1 cellular context compared by ENCODE assay signal in the genomic region with DNA sequence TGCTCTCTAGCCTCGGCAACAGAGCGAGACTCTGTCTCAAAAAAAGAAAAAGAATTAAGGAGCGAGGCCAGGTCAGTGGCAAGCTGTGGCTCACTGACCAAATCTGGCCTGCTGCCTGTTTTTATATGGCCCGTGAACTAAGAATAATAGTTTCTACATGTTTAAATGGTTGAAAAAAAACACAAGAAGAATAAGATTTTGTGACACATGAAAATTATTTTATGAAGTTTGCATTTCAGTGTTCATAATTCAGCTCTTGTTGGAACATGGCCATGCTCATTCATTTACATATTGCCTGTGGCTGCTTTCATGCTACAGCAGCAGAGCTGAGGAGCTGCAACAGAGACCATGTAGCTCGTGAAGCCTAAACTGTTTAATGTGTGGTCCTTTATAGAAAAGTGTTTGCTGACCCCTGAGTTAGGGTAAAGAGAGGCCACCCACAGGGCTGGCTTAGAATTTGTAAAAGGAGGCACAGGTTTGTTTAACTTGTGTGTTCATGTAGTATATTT.
TF ChIP-seq lines count a peak whose summit lies in the region.

No MANE protein-coding gene starts in this region.

TF ChIP-seq in K562, 482 proteins besides CTCF, POLR2A, EP300 and RAD21 (continued from another document):
- TF ChIP-seq, protein P1, sequence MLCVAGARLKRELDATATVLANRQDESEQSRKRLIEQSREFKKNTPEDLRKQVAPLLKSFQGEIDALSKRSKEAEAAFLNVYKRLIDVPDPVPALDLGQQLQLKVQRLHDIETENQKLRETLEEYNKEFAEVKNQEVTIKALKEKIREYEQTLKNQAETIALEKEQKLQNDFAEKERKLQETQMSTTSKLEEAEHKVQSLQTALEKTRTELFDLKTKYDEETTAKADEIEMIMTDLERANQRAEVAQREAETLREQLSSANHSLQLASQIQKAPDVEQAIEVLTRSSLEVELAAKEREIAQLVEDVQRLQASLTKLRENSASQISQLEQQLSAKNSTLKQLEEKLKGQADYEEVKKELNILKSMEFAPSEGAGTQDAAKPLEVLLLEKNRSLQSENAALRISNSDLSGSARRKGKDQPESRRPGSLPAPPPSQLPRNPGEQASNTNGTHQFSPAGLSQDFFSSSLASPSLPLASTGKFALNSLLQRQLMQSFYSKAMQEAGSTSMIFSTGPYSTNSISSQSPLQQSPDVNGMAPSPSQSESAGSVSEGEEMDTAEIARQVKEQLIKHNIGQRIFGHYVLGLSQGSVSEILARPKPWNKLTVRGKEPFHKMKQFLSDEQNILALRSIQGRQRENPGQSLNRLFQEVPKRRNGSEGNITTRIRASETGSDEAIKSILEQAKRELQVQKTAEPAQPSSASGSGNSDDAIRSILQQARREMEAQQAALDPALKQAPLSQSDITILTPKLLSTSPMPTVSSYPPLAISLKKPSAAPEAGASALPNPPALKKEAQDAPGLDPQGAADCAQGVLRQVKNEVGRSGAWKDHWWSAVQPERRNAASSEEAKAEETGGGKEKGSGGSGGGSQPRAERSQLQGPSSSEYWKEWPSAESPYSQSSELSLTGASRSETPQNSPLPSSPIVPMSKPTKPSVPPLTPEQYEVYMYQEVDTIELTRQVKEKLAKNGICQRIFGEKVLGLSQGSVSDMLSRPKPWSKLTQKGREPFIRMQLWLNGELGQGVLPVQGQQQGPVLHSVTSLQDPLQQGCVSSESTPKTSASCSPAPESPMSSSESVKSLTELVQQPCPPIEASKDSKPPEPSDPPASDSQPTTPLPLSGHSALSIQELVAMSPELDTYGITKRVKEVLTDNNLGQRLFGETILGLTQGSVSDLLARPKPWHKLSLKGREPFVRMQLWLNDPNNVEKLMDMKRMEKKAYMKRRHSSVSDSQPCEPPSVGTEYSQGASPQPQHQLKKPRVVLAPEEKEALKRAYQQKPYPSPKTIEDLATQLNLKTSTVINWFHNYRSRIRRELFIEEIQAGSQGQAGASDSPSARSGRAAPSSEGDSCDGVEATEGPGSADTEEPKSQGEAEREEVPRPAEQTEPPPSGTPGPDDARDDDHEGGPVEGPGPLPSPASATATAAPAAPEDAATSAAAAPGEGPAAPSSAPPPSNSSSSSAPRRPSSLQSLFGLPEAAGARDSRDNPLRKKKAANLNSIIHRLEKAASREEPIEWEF (CRISPR knock-in tag; IDR thresholded peaks at IDR 0.05) = no peak
- TF ChIP-seq, protein P2, sequence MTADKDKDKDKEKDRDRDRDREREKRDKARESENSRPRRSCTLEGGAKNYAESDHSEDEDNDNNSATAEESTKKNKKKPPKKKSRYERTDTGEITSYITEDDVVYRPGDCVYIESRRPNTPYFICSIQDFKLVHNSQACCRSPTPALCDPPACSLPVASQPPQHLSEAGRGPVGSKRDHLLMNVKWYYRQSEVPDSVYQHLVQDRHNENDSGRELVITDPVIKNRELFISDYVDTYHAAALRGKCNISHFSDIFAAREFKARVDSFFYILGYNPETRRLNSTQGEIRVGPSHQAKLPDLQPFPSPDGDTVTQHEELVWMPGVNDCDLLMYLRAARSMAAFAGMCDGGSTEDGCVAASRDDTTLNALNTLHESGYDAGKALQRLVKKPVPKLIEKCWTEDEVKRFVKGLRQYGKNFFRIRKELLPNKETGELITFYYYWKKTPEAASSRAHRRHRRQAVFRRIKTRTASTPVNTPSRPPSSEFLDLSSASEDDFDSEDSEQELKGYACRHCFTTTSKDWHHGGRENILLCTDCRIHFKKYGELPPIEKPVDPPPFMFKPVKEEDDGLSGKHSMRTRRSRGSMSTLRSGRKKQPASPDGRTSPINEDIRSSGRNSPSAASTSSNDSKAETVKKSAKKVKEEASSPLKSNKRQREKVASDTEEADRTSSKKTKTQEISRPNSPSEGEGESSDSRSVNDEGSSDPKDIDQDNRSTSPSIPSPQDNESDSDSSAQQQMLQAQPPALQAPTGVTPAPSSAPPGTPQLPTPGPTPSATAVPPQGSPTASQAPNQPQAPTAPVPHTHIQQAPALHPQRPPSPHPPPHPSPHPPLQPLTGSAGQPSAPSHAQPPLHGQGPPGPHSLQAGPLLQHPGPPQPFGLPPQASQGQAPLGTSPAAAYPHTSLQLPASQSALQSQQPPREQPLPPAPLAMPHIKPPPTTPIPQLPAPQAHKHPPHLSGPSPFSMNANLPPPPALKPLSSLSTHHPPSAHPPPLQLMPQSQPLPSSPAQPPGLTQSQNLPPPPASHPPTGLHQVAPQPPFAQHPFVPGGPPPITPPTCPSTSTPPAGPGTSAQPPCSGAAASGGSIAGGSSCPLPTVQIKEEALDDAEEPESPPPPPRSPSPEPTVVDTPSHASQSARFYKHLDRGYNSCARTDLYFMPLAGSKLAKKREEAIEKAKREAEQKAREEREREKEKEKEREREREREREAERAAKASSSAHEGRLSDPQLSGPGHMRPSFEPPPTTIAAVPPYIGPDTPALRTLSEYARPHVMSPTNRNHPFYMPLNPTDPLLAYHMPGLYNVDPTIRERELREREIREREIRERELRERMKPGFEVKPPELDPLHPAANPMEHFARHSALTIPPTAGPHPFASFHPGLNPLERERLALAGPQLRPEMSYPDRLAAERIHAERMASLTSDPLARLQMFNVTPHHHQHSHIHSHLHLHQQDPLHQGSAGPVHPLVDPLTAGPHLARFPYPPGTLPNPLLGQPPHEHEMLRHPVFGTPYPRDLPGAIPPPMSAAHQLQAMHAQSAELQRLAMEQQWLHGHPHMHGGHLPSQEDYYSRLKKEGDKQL (CRISPR knock-in tag; IDR thresholded peaks at IDR 0.05; ENCODE audit: borderline replicate concordance) = no peak
- TF ChIP-seq ZBTB17 (CRISPR knock-in tag; IDR thresholded peaks at IDR 0.05) (no peak), POLR3A (IDR thresholded peaks at IDR 0.05; ENCODE audit: borderline replicate concordance, extremely low read depth, insufficient read depth, insufficient read length) (no peak), ZNF830 (CRISPR knock-in tag; IDR thresholded peaks at IDR 0.05) (no peak), BHLHE40 (IDR thresholded peaks at IDR 0.05; ENCODE audit: low read length) (no peak), TFAM (CRISPR knock-in tag; conservative IDR thresholded peaks at IDR 0.05) (no peak), NR1H2 (CRISPR knock-in tag; IDR thresholded peaks at IDR 0.05) (no peak)
- TF ChIP-seq, protein P3, sequence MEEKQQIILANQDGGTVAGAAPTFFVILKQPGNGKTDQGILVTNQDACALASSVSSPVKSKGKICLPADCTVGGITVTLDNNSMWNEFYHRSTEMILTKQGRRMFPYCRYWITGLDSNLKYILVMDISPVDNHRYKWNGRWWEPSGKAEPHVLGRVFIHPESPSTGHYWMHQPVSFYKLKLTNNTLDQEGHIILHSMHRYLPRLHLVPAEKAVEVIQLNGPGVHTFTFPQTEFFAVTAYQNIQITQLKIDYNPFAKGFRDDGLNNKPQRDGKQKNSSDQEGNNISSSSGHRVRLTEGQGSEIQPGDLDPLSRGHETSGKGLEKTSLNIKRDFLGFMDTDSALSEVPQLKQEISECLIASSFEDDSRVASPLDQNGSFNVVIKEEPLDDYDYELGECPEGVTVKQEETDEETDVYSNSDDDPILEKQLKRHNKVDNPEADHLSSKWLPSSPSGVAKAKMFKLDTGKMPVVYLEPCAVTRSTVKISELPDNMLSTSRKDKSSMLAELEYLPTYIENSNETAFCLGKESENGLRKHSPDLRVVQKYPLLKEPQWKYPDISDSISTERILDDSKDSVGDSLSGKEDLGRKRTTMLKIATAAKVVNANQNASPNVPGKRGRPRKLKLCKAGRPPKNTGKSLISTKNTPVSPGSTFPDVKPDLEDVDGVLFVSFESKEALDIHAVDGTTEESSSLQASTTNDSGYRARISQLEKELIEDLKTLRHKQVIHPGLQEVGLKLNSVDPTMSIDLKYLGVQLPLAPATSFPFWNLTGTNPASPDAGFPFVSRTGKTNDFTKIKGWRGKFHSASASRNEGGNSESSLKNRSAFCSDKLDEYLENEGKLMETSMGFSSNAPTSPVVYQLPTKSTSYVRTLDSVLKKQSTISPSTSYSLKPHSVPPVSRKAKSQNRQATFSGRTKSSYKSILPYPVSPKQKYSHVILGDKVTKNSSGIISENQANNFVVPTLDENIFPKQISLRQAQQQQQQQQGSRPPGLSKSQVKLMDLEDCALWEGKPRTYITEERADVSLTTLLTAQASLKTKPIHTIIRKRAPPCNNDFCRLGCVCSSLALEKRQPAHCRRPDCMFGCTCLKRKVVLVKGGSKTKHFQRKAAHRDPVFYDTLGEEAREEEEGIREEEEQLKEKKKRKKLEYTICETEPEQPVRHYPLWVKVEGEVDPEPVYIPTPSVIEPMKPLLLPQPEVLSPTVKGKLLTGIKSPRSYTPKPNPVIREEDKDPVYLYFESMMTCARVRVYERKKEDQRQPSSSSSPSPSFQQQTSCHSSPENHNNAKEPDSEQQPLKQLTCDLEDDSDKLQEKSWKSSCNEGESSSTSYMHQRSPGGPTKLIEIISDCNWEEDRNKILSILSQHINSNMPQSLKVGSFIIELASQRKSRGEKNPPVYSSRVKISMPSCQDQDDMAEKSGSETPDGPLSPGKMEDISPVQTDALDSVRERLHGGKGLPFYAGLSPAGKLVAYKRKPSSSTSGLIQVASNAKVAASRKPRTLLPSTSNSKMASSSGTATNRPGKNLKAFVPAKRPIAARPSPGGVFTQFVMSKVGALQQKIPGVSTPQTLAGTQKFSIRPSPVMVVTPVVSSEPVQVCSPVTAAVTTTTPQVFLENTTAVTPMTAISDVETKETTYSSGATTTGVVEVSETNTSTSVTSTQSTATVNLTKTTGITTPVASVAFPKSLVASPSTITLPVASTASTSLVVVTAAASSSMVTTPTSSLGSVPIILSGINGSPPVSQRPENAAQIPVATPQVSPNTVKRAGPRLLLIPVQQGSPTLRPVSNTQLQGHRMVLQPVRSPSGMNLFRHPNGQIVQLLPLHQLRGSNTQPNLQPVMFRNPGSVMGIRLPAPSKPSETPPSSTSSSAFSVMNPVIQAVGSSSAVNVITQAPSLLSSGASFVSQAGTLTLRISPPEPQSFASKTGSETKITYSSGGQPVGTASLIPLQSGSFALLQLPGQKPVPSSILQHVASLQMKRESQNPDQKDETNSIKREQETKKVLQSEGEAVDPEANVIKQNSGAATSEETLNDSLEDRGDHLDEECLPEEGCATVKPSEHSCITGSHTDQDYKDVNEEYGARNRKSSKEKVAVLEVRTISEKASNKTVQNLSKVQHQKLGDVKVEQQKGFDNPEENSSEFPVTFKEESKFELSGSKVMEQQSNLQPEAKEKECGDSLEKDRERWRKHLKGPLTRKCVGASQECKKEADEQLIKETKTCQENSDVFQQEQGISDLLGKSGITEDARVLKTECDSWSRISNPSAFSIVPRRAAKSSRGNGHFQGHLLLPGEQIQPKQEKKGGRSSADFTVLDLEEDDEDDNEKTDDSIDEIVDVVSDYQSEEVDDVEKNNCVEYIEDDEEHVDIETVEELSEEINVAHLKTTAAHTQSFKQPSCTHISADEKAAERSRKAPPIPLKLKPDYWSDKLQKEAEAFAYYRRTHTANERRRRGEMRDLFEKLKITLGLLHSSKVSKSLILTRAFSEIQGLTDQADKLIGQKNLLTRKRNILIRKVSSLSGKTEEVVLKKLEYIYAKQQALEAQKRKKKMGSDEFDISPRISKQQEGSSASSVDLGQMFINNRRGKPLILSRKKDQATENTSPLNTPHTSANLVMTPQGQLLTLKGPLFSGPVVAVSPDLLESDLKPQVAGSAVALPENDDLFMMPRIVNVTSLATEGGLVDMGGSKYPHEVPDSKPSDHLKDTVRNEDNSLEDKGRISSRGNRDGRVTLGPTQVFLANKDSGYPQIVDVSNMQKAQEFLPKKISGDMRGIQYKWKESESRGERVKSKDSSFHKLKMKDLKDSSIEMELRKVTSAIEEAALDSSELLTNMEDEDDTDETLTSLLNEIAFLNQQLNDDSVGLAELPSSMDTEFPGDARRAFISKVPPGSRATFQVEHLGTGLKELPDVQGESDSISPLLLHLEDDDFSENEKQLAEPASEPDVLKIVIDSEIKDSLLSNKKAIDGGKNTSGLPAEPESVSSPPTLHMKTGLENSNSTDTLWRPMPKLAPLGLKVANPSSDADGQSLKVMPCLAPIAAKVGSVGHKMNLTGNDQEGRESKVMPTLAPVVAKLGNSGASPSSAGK (IDR thresholded peaks at IDR 0.05) = no peak
